Comparison of ENCODE assay signal across 8 cellular contexts in the genomic region with DNA sequence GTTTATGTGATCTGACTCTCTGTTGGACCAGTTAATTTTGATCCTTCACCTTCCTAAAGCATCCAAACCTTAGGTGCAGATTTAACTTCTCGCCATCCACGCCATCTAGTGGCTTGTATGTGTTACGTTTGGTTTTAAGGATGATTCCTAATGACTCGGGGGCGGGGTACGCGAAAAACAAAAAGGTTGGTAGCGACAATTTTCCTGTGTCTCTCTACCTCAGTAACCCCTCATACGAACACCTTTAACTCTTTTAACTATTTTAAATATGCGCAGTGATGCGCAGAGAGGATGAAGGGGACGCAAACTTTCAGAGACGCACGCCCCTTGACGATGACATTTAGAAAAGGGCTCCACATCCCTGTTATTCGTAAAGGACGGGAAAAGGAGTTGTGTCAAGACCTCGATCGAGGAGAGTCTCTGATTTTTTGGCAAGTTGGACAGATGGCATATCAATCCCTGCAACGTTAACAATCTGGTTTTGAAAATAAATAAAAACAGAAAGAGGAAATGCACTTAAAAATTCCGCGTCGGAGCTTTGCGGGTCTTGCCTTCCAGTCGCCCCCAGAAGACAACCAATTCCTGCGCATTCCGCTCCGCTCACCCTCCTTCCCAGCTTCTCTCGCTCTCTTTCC. TPM values are rescaled to one million over a fixed set of nuclear protein-coding genes. Genes with fewer than 3 reads are reported as not detected.
DNase-seq lines count a peak whose midpoint lies in the region; ATAC-seq and TF ChIP-seq lines count a peak whose summit lies in the region.

No MANE protein-coding gene starts in this region.

- no peak for TF ChIP-seq POLR2A in GM18505 (IDR thresholded peaks at IDR 0.05; ENCODE audit: borderline replicate concordance, extremely low read depth, insufficient read depth, insufficient read length)

- peak overlapping the region; percentile 57 for H3K4me3 ChIP-seq in AG10803 (ENCODE audit: low read length)

- H3K36me3 Mint-ChIP-seq in activated T-cell treated with anti-CD3 and anti-CD28 coated beads, Interleukin-2, amount 50 U/mL, for 4 hours (ENCODE audit: insufficient read depth), result no peaks in the 10 kb centered on the region

- H3K27me3 Mint-ChIP-seq in activated T-cell treated with anti-CD3 and anti-CD28 coated beads, Interleukin-2, amount 50 U/mL, for 4 hours (ENCODE audit: low read depth), result peaks cover 32% of the 10 kb centered on the region

- intact Hi-C loops in posterior vena cava (cut with DNase I), result loop anchor here in 1 of 2 donors (5.0 kb wide), 1 partner anchor 340 kb away; no protein-coding TSS in a partner anchor

- H3K4me3 Mint-ChIP-seq in activated T-cell treated with anti-CD3 and anti-CD28 coated beads, Interleukin-2, amount 50 U/mL, for 4 hours, result no peak overlapping the region

- TF ChIP-seq CTCF in AG10803 (conservative IDR thresholded peaks at IDR 0.05; ENCODE audit: low read length), result peak; percentile 70
- TF ChIP-seq CTCF in VCaP (conservative IDR thresholded peaks at IDR 0.05), result peak; percentile 87

- DNase-seq in AG10803 (ENCODE audit: low read depth) (peak; percentile 42), NCI-H187 treated with DMSO at 0.1 percent for 48 hours (lab: John Stamatoyannopoulos, UW) (peak; percentile 29), globus pallidus (ENCODE audit: low spot score) (peak; percentile 28), posterior vena cava (ENCODE audit: low spot score) (peak; percentile 44)
- DNase-seq in activated T-cell treated with anti-CD3 and anti-CD28 coated beads, Interleukin-2, amount 50 U/mL, for 4 hours, result no peak

- no peaks in the 10 kb centered on the region for H3K4me1 Mint-ChIP-seq in activated T-cell treated with anti-CD3 and anti-CD28 coated beads, Interleukin-2, amount 50 U/mL, for 4 hours (ENCODE audit: low read depth)

- ATAC-seq in GM18505 (IDR thresholded peaks at IDR 0.05; ENCODE audit: unreplicated experiment), result peak; percentile 28
- peak; percentile 56 for ATAC-seq in HG02973 (IDR thresholded peaks at IDR 0.05; ENCODE audit: unreplicated experiment)
- ATAC-seq in activated T-cell treated with anti-CD3 and anti-CD28 coated beads, Interleukin-2, amount 50 U/mL, for 4 hours, result no peak

- H3K9me3 Mint-ChIP-seq in activated T-cell treated with anti-CD3 and anti-CD28 coated beads, Interleukin-2, amount 50 U/mL, for 4 hours, result peaks cover 6% of the 10 kb centered on the region

- H3K27ac ChIP-seq in VCaP, result no peak overlapping the region

RNA-seq across cellular contexts. Expression of a gene that starts 0.6 kb away (rescaled TPM):
- 1 to 10 TPM; 3.5 to 7.0 TPM for total RNA-seq in posterior vena cava
- total RNA-seq in activated T-cell treated with anti-CD3 and anti-CD28 coated beads, Interleukin-2, amount 50 U/mL, for 4 hours, result not detected

Comparison
In these comparisons a context has a peak if more than half of its experiments do, and no peak if none do; other contexts are left out.
1. ATAC-seq: peak in GM18505 (single experiment) and HG02973 (single experiment); none in activated T-cell treated with anti-CD3 and anti-CD28 coated beads, Interleukin-2, amount 50 U/mL, for 4 hours (0 of 2).